20 cellular contexts compared by ENCODE assay signal in genomic region chr7:6151994-6152735, GRCh38.
"Had no signal": no experiment of that assay in that cellular context is flagged by ENCODE, and none has a peak within 500 bp of the region (broad histone marks: within the 10 kb centered on the region; RNA-seq: fewer than 3 reads in every experiment).

No MANE protein-coding gene starts in this region.

- ATAC-seq: left ventricle myocardium superior; mucosa of descending colon; natural killer cell treated with Interleukin-12 subunit alpha and Interleukin-12 subunit beta and Interleukin-15 and Interleukin-18, amount 100 ng/mL, for 72 hours; right lobe of liver; stimulated activated naive CD8-positive, alpha-beta T cell treated with anti-CD3 and anti-CD28 coated beads, Interleukin-15, amount 100 ng/mL, for 72 hours had no signal

- H3K36me3 ChIP-seq: ovary had no signal

- H3K4me2 ChIP-seq: smooth muscle cell had no signal

- DNase-seq: cortex of kidney; left ventricle myocardium superior; mesenchymal stem cell; mucosa of descending colon; naive B cell; ovary; right lobe of liver; stimulated activated CD4-positive, alpha-beta T cell treated with anti-CD3 and anti-CD28 coated beads, Interleukin-12 subunit alpha, Interleukin-12 subunit beta, amount 100 ng/mL, for 4 hours; stimulated activated CD4-positive, alpha-beta T cell treated with anti-CD3 and anti-CD28 coated beads, Interleukin-1b, Interleukin-23, amount 100 ng/mL, for 48 hours; stimulated activated CD4-positive, alpha-beta T cell treated with anti-CD3 and anti-CD28 coated beads, Interleukin-4, amount 100 ng/mL, for 1 hour; stimulated activated CD8-positive, alpha-beta memory T cell treated with anti-CD3 and anti-CD28 coated beads, Interleukin-4, amount 100 ng/mL, for 48 hours; stimulated activated naive CD4-positive, alpha-beta T cell; stimulated activated naive CD8-positive, alpha-beta T cell treated with anti-CD3 and anti-CD28 coated beads, Interleukin-15, amount 100 ng/mL, for 72 hours; transverse colon had no signal

- H3K27me3 ChIP-seq: ovary, right lobe of liver, suprapubic skin, transverse colon had no signal

- H3K27ac ChIP-seq: ovary, right lobe of liver, suprapubic skin, transverse colon had no signal

- H3K4me1 ChIP-seq: right lobe of liver, suprapubic skin, transverse colon had no signal

- H3K9me3 ChIP-seq: mucosa of descending colon, ovary, right lobe of liver, suprapubic skin, transverse colon had no signal

- FAIRE-seq: frontal cortex, keratinocyte had no signal

- H3K4me3 ChIP-seq: lung, mucosa of descending colon, ovary, right lobe of liver, smooth muscle cell, suprapubic skin, transverse colon had no signal
